Comparison of ENCODE assay signal across 27 cellular contexts in the genomic region with DNA sequence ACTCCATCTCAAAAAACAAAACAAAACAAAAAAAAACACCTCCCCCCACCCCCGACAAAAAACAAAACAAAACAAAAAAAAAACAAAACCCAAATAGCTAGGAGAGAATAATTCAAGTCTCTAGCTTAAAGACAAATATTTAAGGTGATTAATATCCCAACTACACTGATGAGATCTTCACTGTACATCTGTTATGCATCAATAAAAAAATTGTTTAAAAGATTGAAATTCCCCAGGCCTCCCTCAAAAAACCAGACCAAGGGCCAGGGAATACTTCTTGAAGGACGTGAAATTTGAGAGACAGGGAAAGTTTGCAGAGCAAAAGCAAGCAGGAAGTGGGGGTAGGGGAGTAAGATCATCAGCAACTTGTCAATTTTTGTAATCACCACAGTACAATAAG.
"Had no signal": no experiment of that assay in that cellular context is flagged by ENCODE, and none has a peak within 500 bp of the region (broad histone marks: within the 10 kb centered on the region; RNA-seq: fewer than 3 reads in every experiment).

No MANE protein-coding gene starts in this region.

- H3K4me3 ChIP-seq: left lung, lower lobe of right lung, ovary, prostate gland, skin epidermis, stomach, testis, thyroid gland, transverse colon, upper lobe of left lung, vagina had no signal

- H3K4me1 Mint-ChIP-seq: immature natural killer cell; naive thymus-derived CD8-positive, alpha-beta T cell; stimulated activated naive B cell treated with anti-CD40 and anti-IgM and Interleukin-4, amounts not matched to agents 10 μg/mL and 1 μg/mL and 100 μg/mL, for 72 hours had no signal

- H3K27ac Mint-ChIP-seq: immature natural killer cell; naive thymus-derived CD8-positive, alpha-beta T cell; stimulated activated naive B cell treated with anti-CD40 and anti-IgM and Interleukin-4, amounts not matched to agents 10 μg/mL and 1 μg/mL and 100 μg/mL, for 72 hours had no signal

- H3K36me3 ChIP-seq: left lung, lower lobe of right lung, ovary, prostate gland, stomach, thyroid gland, transverse colon, upper lobe of left lung, vagina had no signal

- DNase-seq: immature natural killer cell; kidney; left colon; left lung; lower lobe of right lung; mammary epithelial cell; mesenchymal stem cell; naive thymus-derived CD8-positive, alpha-beta T cell; ovary; posterior cingulate gyrus; retina; right cardiac atrium; stimulated activated CD4-positive, alpha-beta T cell treated with anti-CD3 and anti-CD28 coated beads, Interleukin-12 subunit alpha, Interleukin-12 subunit beta, amount 100 ng/mL, for 4 hours; stimulated activated CD4-positive, alpha-beta T cell treated with anti-CD3 and anti-CD28 coated beads, Interleukin-15, amount 100 ng/mL, for 24 hours; stimulated activated CD4-positive, alpha-beta T cell treated with anti-CD3 and anti-CD28 coated beads, Interleukin-2, amount 100 ng/mL, for 24 hours; stimulated activated CD4-positive, alpha-beta T cell treated with anti-CD3 and anti-CD28 coated beads, Interleukin-4, amount 100 ng/mL, for 1 hour; stimulated activated naive B cell treated with anti-CD40 and anti-IgM and Interleukin-4, amounts not matched to agents 10 μg/mL and 1 μg/mL and 100 μg/mL, for 72 hours; stimulated activated naive CD8-positive, alpha-beta T cell treated with anti-CD3 and anti-CD28 coated beads, Interleukin-15, Interleukin-2, amounts not matched to agents 100 U/mL and 50 U/mL, for 24 hours; stomach; testis; thyroid gland; transverse colon; upper lobe of left lung had no signal

- H3K9me3 ChIP-seq: left lung, lower lobe of right lung, ovary, prostate gland, stomach, testis, thyroid gland, transverse colon, upper lobe of left lung, vagina had no signal

- H3K36me3 Mint-ChIP-seq: immature natural killer cell; naive thymus-derived CD8-positive, alpha-beta T cell; stimulated activated naive B cell treated with anti-CD40 and anti-IgM and Interleukin-4, amounts not matched to agents 10 μg/mL and 1 μg/mL and 100 μg/mL, for 72 hours had no signal

- H3K4me1 ChIP-seq: left lung, prostate gland, testis, thyroid gland, transverse colon, upper lobe of left lung, vagina had no signal

- ATAC-seq: left colon; left lung; lower lobe of right lung; naive thymus-derived CD8-positive, alpha-beta T cell; right cardiac atrium; sciatic nerve; stimulated activated naive B cell treated with anti-CD40 and anti-IgM and Interleukin-4, amounts not matched to agents 10 μg/mL and 1 μg/mL and 100 μg/mL, for 72 hours; stimulated activated naive CD8-positive, alpha-beta T cell treated with anti-CD3 and anti-CD28 coated beads, Interleukin-15, Interleukin-2, amounts not matched to agents 100 U/mL and 50 U/mL, for 24 hours had no signal

- H3K27me3 ChIP-seq: left lung, ovary, stomach, testis, thyroid gland, transverse colon, upper lobe of left lung, vagina had no signal

- H3K27ac ChIP-seq: left lung, lower lobe of right lung, ovary, prostate gland, skin epidermis, stomach, testis, thyroid gland, transverse colon, upper lobe of left lung, vagina had no signal

- H3K4me3 Mint-ChIP-seq: immature natural killer cell; naive thymus-derived CD8-positive, alpha-beta T cell; stimulated activated naive B cell treated with anti-CD40 and anti-IgM and Interleukin-4, amounts not matched to agents 10 μg/mL and 1 μg/mL and 100 μg/mL, for 72 hours had no signal
